1 cellular context compared by ENCODE assay signal in the genomic region with DNA sequence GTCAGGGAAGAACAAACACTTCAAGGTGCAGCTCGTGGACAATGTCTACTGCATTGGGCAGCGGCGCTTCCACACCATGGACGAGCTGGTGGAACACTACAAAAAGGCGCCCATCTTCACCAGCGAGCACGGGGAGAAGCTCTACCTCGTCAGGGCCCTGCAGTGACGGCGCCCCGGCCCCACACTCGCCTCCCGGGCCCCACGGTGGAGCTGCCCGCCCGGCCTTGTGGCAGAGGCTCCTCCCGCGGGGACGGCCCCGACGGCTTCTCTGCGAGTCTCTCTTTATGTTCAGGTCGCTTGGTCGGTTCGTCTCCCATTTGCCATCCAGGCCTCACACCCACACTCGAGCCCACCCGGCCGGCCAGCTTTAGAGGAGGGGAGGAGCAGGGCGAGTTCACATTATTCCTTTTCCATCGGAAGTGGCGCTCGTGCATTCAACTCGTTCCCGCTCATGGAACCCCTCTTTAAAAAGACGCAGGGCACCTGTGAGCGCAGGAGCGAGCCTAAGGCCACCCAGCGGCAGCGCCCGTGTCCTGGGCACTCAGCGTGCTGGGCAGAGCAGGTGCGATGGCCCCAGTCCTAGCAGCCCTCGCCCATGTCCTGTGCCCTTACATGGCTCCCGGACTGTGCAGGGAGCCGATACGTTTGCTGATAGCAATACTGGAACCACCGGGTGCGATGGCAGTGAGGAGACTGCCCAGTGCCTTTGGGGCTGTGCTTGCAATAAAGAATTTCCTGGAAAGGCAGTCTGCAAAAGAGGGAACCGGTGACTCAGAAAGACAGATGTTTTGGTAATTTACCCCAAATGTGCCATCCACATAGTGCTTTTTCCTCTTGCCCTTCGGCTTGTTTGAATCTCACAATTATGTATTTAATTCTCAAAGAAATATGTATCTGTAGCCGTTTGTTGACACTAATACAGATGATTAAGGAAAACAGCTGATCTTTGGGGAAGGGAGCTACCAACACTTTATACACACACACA.
TF ChIP-seq lines count a peak whose summit lies in the region.

No MANE protein-coding gene starts in this region.

TF ChIP-seq in GM12878, 131 proteins besides CTCF, POLR2A, EP300 and RAD21:
- TF ChIP-seq, protein P1, sequence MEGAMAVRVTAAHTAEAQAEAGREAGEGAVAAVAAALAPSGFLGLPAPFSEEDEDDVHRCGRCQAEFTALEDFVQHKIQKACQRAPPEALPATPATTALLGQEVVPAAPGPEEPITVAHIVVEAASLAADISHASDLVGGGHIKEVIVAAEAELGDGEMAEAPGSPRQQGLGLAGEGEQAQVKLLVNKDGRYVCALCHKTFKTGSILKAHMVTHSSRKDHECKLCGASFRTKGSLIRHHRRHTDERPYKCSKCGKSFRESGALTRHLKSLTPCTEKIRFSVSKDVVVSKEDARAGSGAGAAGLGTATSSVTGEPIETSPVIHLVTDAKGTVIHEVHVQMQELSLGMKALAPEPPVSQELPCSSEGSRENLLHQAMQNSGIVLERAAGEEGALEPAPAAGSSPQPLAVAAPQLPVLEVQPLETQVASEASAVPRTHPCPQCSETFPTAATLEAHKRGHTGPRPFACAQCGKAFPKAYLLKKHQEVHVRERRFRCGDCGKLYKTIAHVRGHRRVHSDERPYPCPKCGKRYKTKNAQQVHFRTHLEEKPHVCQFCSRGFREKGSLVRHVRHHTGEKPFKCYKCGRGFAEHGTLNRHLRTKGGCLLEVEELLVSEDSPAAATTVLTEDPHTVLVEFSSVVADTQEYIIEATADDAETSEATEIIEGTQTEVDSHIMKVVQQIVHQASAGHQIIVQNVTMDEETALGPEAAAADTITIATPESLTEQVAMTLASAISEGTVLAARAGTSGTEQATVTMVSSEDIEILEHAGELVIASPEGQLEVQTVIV (IDR thresholded peaks at IDR 0.05; ENCODE audit: borderline replicate concordance, partially characterized antibody), result no peak
- TF ChIP-seq SUZ12 (IDR thresholded peaks at IDR 0.05; ENCODE audit: unreplicated experiment), result no peak
- no peak for TF ChIP-seq EED (IDR thresholded peaks at IDR 0.05; ENCODE audit: low read depth)
- TF ChIP-seq JUND (IDR thresholded peaks at IDR 0.05; ENCODE audit: low read depth, low read length), result no peak
- TF ChIP-seq, protein P2, sequence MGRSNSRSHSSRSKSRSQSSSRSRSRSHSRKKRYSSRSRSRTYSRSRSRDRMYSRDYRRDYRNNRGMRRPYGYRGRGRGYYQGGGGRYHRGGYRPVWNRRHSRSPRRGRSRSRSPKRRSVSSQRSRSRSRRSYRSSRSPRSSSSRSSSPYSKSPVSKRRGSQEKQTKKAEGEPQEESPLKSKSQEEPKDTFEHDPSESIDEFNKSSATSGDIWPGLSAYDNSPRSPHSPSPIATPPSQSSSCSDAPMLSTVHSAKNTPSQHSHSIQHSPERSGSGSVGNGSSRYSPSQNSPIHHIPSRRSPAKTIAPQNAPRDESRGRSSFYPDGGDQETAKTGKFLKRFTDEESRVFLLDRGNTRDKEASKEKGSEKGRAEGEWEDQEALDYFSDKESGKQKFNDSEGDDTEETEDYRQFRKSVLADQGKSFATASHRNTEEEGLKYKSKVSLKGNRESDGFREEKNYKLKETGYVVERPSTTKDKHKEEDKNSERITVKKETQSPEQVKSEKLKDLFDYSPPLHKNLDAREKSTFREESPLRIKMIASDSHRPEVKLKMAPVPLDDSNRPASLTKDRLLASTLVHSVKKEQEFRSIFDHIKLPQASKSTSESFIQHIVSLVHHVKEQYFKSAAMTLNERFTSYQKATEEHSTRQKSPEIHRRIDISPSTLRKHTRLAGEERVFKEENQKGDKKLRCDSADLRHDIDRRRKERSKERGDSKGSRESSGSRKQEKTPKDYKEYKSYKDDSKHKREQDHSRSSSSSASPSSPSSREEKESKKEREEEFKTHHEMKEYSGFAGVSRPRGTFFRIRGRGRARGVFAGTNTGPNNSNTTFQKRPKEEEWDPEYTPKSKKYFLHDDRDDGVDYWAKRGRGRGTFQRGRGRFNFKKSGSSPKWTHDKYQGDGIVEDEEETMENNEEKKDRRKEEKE (IDR thresholded peaks at IDR 0.05), result no peak
- TF ChIP-seq YBX1 (IDR thresholded peaks at IDR 0.05), result no peak
- TF ChIP-seq POU2F2 (IDR thresholded peaks at IDR 0.05; ENCODE audit: borderline replicate concordance, low read depth, low read length), result no peak
